In genomic region chr1:203234901-203235300, GRCh38 we compare ENCODE assay signal across 3 cellular contexts. TPM values are rescaled to one million over a fixed set of nuclear protein-coding genes. Genes with fewer than 3 reads are reported as not detected.
"Had no signal": no experiment of that assay in that cellular context is flagged by ENCODE, and none has a peak within 500 bp of the region (broad histone marks: within the 10 kb centered on the region; RNA-seq: fewer than 3 reads in every experiment).

No MANE protein-coding gene starts in this region.

RNA-seq across cellular contexts. Expression of gene CHIT1, which starts 5.4 kb away (rescaled TPM):
- total RNA-seq: M059J, MCF 10A, NCI-H460 had no signal

RNA-seq across cellular contexts. Expression of gene CHI3L1, which starts 48.4 kb away (rescaled TPM):
- total RNA-seq: M059J, NCI-H460 had no signal

RNA-seq across cellular contexts. Expression of gene MYBPH, which starts 59.3 kb away (rescaled TPM):
- total RNA-seq: M059J, MCF 10A, NCI-H460 had no signal
